Comparison of ENCODE assay signal across 16 cellular contexts in genomic region chr10:91805110-91805825, GRCh38. TPM values are rescaled to one million over a fixed set of nuclear protein-coding genes. Genes with fewer than 3 reads are reported as not detected.
DNase-seq lines count a peak whose midpoint lies in the region; ATAC-seq and TF ChIP-seq lines count a peak whose summit lies in the region.
"Had no signal": no experiment of that assay in that cellular context is flagged by ENCODE, and none has a peak within 500 bp of the region (broad histone marks: within the 10 kb centered on the region; RNA-seq: fewer than 3 reads in every experiment).

No MANE protein-coding gene starts in this region.

- no peak for TF ChIP-seq POLR2A in heart left ventricle (IDR thresholded peaks at IDR 0.05)
- no peak for TF ChIP-seq POLR2A in esophagus muscularis mucosa (IDR thresholded peaks at IDR 0.05; ENCODE audit: low read depth)
- no peak for TF ChIP-seq POLR2A in sigmoid colon (IDR thresholded peaks at IDR 0.05)

- TF ChIP-seq CTCF in cardiac muscle cell (IDR thresholded peaks at IDR 0.05; ENCODE audit: low read depth, low read length) (no peak), heart left ventricle (IDR thresholded peaks at IDR 0.05) (no peak), VCaP (conservative IDR thresholded peaks at IDR 0.05) (no peak), fibroblast of villous mesenchyme (IDR thresholded peaks at IDR 0.05; ENCODE audit: insufficient read depth, low read depth, low read length) (no peak), esophagus muscularis mucosa (IDR thresholded peaks at IDR 0.05) (no peak), sigmoid colon (IDR thresholded peaks at IDR 0.05) (no peak)

- H3K4me3 ChIP-seq in cardiac muscle cell: no peak overlapping the region
- H3K4me3 ChIP-seq in heart left ventricle: no peak overlapping the region
- H3K4me3 ChIP-seq in fibroblast of villous mesenchyme (ENCODE audit: low read depth, low read length): no peak overlapping the region
- peak overlapping the region in 1 of 3 donors; percentile 55 for H3K4me3 ChIP-seq in skeletal muscle tissue (ENCODE audit: low read length in 3 of 3)
- no peak overlapping the region for H3K4me3 ChIP-seq in esophagus muscularis mucosa
- H3K4me3 ChIP-seq in sigmoid colon: no peak overlapping the region
- H3K4me3 ChIP-seq: hepatocyte, ovary, skin epidermis, thoracic aorta had no signal

- ATAC-seq in heart left ventricle: no peak

- no peak for TF ChIP-seq EP300 in esophagus muscularis mucosa (IDR thresholded peaks at IDR 0.05)
- TF ChIP-seq EP300 in sigmoid colon (IDR thresholded peaks at IDR 0.05): no peak

- 90 to 97% (median 93%) methylated on average over 2 of the region's 2 CpGs for WGBS in heart left ventricle, 4 donors
- 97% methylated on average over 2 of the region's 2 CpGs for WGBS in esophagus muscularis mucosa
- WGBS in sigmoid colon, 2 donors: 100% methylated on average over 2 of the region's 2 CpGs

- H3K9ac ChIP-seq in skeletal muscle tissue (ENCODE audit: low read depth in 1 of 3, low read length in 3 of 3): peak overlapping the region in 1 of 3 donors; percentile 13

- DNase-seq in cardiac muscle cell (ENCODE audit: low read depth in 1 of 2, low spot score in 1 of 2) (no peak), heart left ventricle (no peak), fibroblast of villous mesenchyme (ENCODE audit: low read depth) (peak; percentile 12), esophagus muscularis mucosa (ENCODE audit: extremely low spot score) (no peak), sigmoid colon (no peak), NCI-H345 (lab: John Stamatoyannopoulos, UW) (no peak)
- DNase-seq: activated naive CD4-positive, alpha-beta T cell treated with anti-CD3 and anti-CD28 coated beads, Interleukin-2, amount 10 ng/mL, durations not matched to agents 7 days and 5 days; NCI-H2029; NCI-H510A; ovary; stimulated activated CD4-positive, alpha-beta T cell treated with anti-CD3 and anti-CD28 coated beads, Interleukin-4, amount 100 ng/mL, for 24 hours had no signal

- H3K4me1 ChIP-seq in cardiac muscle cell (ENCODE audit: low read depth): peaks cover 27% of the 10 kb centered on the region
- H3K4me1 ChIP-seq in heart left ventricle: peaks cover 3 to 59% (median 36%) of the 10 kb centered on the region in 12 donors
- H3K4me1 ChIP-seq in skeletal muscle tissue (ENCODE audit: control insufficient read depth in 3 of 3, insufficient read depth in 3 of 3, low read length in 3 of 3): peaks cover 42 to 56% (median 45%) of the 10 kb centered on the region in 3 donors
- H3K4me1 ChIP-seq in esophagus muscularis mucosa: peaks cover 31 to 69% (median 64%) of the 10 kb centered on the region in 4 donors
- peaks cover 0 to 40% (median 25%) of the 10 kb centered on the region in 4 donors for H3K4me1 ChIP-seq in sigmoid colon

- intact Hi-C loops in heart left ventricle (cut with DNase I): no loop called here
- intact Hi-C loops in esophagus muscularis mucosa (cut with DNase I): no loop called here
- intact Hi-C loops in sigmoid colon (cut with DNase I): no loop called here

- H3K27ac ChIP-seq in cardiac muscle cell: peak overlapping the region; percentile 84
- peak overlapping the region in 1 of 12 donors; percentile 20 for H3K27ac ChIP-seq in heart left ventricle
- peak overlapping the region; percentile 70 for H3K27ac ChIP-seq in VCaP
- peak overlapping the region; percentile 99 for H3K27ac ChIP-seq in skeletal muscle tissue (ENCODE audit: low read depth, low read length)
- H3K27ac ChIP-seq in esophagus muscularis mucosa (replicated peaks in 1 of 4): no peak overlapping the region
- no peak overlapping the region for H3K27ac ChIP-seq in sigmoid colon
- H3K27ac ChIP-seq: ovary, thoracic aorta had no signal

- H3K36me3 ChIP-seq in cardiac muscle cell (peaks cover 6% of the 10 kb centered on the region), heart left ventricle (peaks cover 0 to 31% (median 15%) of the 10 kb centered on the region in 9 donors), skeletal muscle tissue (ENCODE audit: control insufficient read depth in 3 of 3, insufficient read depth in 3 of 3, low read length in 3 of 3) (peaks cover 3 to 20% (median 6%) of the 10 kb centered on the region in 3 donors), esophagus muscularis mucosa (peaks cover 0 to 33% (median 11%) of the 10 kb centered on the region in 4 donors), sigmoid colon (peaks cover 0 to 16% (median 6%) of the 10 kb centered on the region in 4 donors)
- H3K36me3 ChIP-seq: ovary, thoracic aorta had no signal

- H3K27me3 ChIP-seq in cardiac muscle cell (no peaks in the 10 kb centered on the region), heart left ventricle (no peaks in the 10 kb centered on the region), skeletal muscle tissue (ENCODE audit: control insufficient read depth in 3 of 3, insufficient read depth in 3 of 3, low read length in 3 of 3) (no peaks in the 10 kb centered on the region), esophagus muscularis mucosa (no peaks in the 10 kb centered on the region), sigmoid colon (no peaks in the 10 kb centered on the region)
- H3K27me3 ChIP-seq: hepatocyte, ovary had no signal

- H3K9me3 ChIP-seq in cardiac muscle cell (ENCODE audit: low read depth): no peaks in the 10 kb centered on the region
- no peaks in the 10 kb centered on the region for H3K9me3 ChIP-seq in heart left ventricle
- H3K9me3 ChIP-seq in skeletal muscle tissue (ENCODE audit: control insufficient read depth in 3 of 3, low read length in 3 of 3): no peaks in the 10 kb centered on the region
- H3K9me3 ChIP-seq in esophagus muscularis mucosa: no peaks in the 10 kb centered on the region
- no peaks in the 10 kb centered on the region for H3K9me3 ChIP-seq in sigmoid colon
- H3K9me3 ChIP-seq: ovary, thoracic aorta had no signal

RNA-seq across cellular contexts. Expression of gene TNKS2, which starts 7.0 kb away (rescaled TPM):
- total RNA-seq in cardiac muscle cell (33.0 and 52.9 TPM in 2 replicates), heart left ventricle (10 to 100 TPM; 10.3 to 24.7 (median 15.4) TPM), fibroblast of villous mesenchyme (46.7 and 57.4 TPM in 2 replicates), skeletal muscle tissue (41.2 TPM), esophagus muscularis mucosa (10 to 100 TPM; 36.7 to 47.1 (median 43.2) TPM), sigmoid colon (10 to 100 TPM; 37.4 to 46.7 (median 40.5) TPM)
- polyA plus RNA-seq in cardiac muscle cell (22.8 and 37.1 TPM in 2 replicates), heart left ventricle (1 to 10 TPM; 4.0 to 9.2 TPM), sigmoid colon (10 to 100 TPM in 2 of 3 donors, 1 to 10 TPM in 1; 9.0 to 13.1 (median 11.1) TPM)

Comparison
In these comparisons a context has a peak if more than half of its experiments do, and no peak if none do; other contexts are left out.
1. H3K27ac ChIP-seq: peak in cardiac muscle cell (single experiment), VCaP (single experiment) and skeletal muscle tissue (single experiment); none in esophagus muscularis mucosa (0 of 4) and sigmoid colon (0 of 4).